Comparison of ENCODE assay signal across 8 cellular contexts in the genomic region with DNA sequence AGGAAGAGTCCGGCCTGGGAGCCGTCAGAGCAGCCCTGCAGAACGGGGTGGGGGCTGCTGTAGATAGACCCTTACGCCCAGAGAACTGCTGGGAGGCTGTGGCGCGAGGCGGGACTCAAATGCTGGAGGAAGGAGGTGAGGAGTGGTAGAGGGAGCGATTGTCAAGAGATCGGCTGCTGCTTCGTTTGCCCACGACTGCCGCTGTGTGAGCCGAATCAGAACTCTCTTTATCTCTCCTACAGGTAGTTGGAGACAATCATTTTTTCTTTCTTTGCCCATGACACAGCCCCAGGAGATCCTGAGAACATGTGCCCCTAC. TPM values are rescaled to one million over a fixed set of nuclear protein-coding genes. Genes with fewer than 3 reads are reported as not detected.
A peak's percentile ranks its signal among the peaks of the same experiment; 100 is the strongest.
DNase-seq lines count a peak whose midpoint lies in the region; ATAC-seq and TF ChIP-seq lines count a peak whose summit lies in the region.

No MANE protein-coding gene starts in this region.

- no peaks in the 10 kb centered on the region for H3K9me3 Mint-ChIP-seq in activated T-cell treated with anti-CD3 and anti-CD28 coated beads, Interleukin-2, amount 50 U/mL, for 4 hours

- H3K4me1 ChIP-seq in ascending aorta (peaks cover 7 to 28% of the 10 kb centered on the region in 2 donors), suprapubic skin (peaks cover 43% of the 10 kb centered on the region)

- no peaks in the 10 kb centered on the region for H3K9me3 ChIP-seq in MG63
- no peaks in the 10 kb centered on the region for H3K9me3 ChIP-seq in ascending aorta
- no peaks in the 10 kb centered on the region for H3K9me3 ChIP-seq in suprapubic skin

- ATAC-seq in activated T-cell treated with anti-CD3 and anti-CD28 coated beads, Interleukin-2, amount 50 U/mL, for 4 hours, result peak; percentile 19 to 24
- ATAC-seq in left colon, result peak; percentile 32

- H3K36me3 Mint-ChIP-seq in activated T-cell treated with anti-CD3 and anti-CD28 coated beads, Interleukin-2, amount 50 U/mL, for 4 hours (ENCODE audit: insufficient read depth), result peaks cover 6% of the 10 kb centered on the region

- TF ChIP-seq CTCF in ascending aorta (IDR thresholded peaks at IDR 0.05), result peak in 1 of 3 experiments; percentile 5
- no peak for TF ChIP-seq CTCF in suprapubic skin (IDR thresholded peaks at IDR 0.05)

- H3K27ac ChIP-seq in ascending aorta, result peak overlapping the region; percentile 79 to 91
- H3K27ac ChIP-seq in suprapubic skin, result peak overlapping the region; percentile 82

- peak overlapping the region; percentile 99 for H3K4me3 Mint-ChIP-seq in activated T-cell treated with anti-CD3 and anti-CD28 coated beads, Interleukin-2, amount 50 U/mL, for 4 hours

- no peaks in the 10 kb centered on the region for H3K27me3 ChIP-seq in MG63
- no peaks in the 10 kb centered on the region for H3K27me3 ChIP-seq in ascending aorta
- no peaks in the 10 kb centered on the region for H3K27me3 ChIP-seq in suprapubic skin

- H3K4me3 ChIP-seq in MG63 (peak overlapping the region; percentile 94), ascending aorta (peak overlapping the region; percentile 86), suprapubic skin (peak overlapping the region; percentile 75)

- H3K36me3 ChIP-seq in MG63, result no peaks in the 10 kb centered on the region; the same call in none of the 2 replicates
- H3K36me3 ChIP-seq in ascending aorta, result peaks cover 11 to 18% of the 10 kb centered on the region in 2 donors
- peaks cover 10% of the 10 kb centered on the region for H3K36me3 ChIP-seq in suprapubic skin

- in situ Hi-C loops in G401 (cut with HindIII; ENCODE audit: low sequenced_read_pairs), result no loop called here

- TF ChIP-seq EP300 in suprapubic skin (IDR thresholded peaks at IDR 0.05), result no peak

- intact Hi-C loops in ascending aorta (cut with DNase I), result loop anchor here (1.0 kb wide), 2 partner anchors 27 kb away; partner anchors contain the start of genes LRSAM1, RPL12 and SLC2A8
- intact Hi-C loops in left colon (cut with DNase I, micrococcal nuclease), result no loop called here

- DNase-seq in activated T-cell treated with anti-CD3 and anti-CD28 coated beads, Interleukin-2, amount 50 U/mL, for 4 hours, result peak; percentile 23
- DNase-seq in activated T-cell treated with anti-CD3 and anti-CD28 coated beads, Interleukin-2, amount 50 U/mL, for 48 hours, result no peak
- no peak for DNase-seq in MG63
- DNase-seq in ascending aorta (ENCODE audit: low spot score in 2 of 2), result no peak
- DNase-seq in left colon, result no peak
- DNase-seq in suprapubic skin (ENCODE audit: low spot score in 2 of 2), result no peak
- no peak for DNase-seq in G401 (ENCODE audit: low spot score)
- DNase-seq in 8988T, result no peak

- no peak for TF ChIP-seq POLR2A in suprapubic skin (IDR thresholded peaks at IDR 0.05)

- peaks cover 53% of the 10 kb centered on the region for H3K4me1 Mint-ChIP-seq in activated T-cell treated with anti-CD3 and anti-CD28 coated beads, Interleukin-2, amount 50 U/mL, for 4 hours (ENCODE audit: low read depth)

- no peaks in the 10 kb centered on the region for H3K27me3 Mint-ChIP-seq in activated T-cell treated with anti-CD3 and anti-CD28 coated beads, Interleukin-2, amount 50 U/mL, for 4 hours (ENCODE audit: low read depth)

- 0% methylated on average over 3 of the region's 13 CpGs for WGBS in suprapubic skin

RNA-seq across cellular contexts. Expression of gene ZNF79, which starts 0.4 kb away (rescaled TPM):
- 10 to 100 TPM in 2 of 3 donors, 1 to 10 TPM in 1; 9.0 to 14.0 (median 13.6) TPM for total RNA-seq in activated T-cell treated with anti-CD3 and anti-CD28 coated beads, Interleukin-2, amount 50 U/mL, for 4 hours
- total RNA-seq in MG63 (2014; rRNA removed; shearing (Covaris generic); ENCODE audit: low replicate concordance), result 3.3 and 4.4 TPM in 2 replicates
- total RNA-seq in ascending aorta (2.9 TPM), left colon (1 to 10 TPM; 5.5 to 6.8 TPM), suprapubic skin (10 to 100 TPM in 2 of 4 donors, 1 to 10 TPM in 2; 4.8 to 10.7 (median 8.1) TPM)
- 4.8 and 8.8 TPM in 2 replicates for total RNA-seq in G401 (2014; rRNA removed; shearing (Covaris generic))

RNA-seq across cellular contexts. Expression of gene RPL12, which starts 26.6 kb away (rescaled TPM):
- total RNA-seq in activated T-cell treated with anti-CD3 and anti-CD28 coated beads, Interleukin-2, amount 50 U/mL, for 4 hours, result 1,000 to 10,000 TPM; 1,591 to 1,973 (median 1,685) TPM
- total RNA-seq in MG63 (2014; rRNA removed; shearing (Covaris generic); ENCODE audit: low replicate concordance), result 2,095 and 2,469 TPM in 2 replicates
- total RNA-seq in ascending aorta, result 1,924 TPM
- total RNA-seq in left colon, result 100 to 1,000 TPM; 837 to 857 TPM
- 1,000 to 10,000 TPM; 2,291 to 3,774 (median 2,862) TPM for total RNA-seq in suprapubic skin
- total RNA-seq in G401 (2014; rRNA removed; shearing (Covaris generic)), result 1,861 and 2,468 TPM in 2 replicates

RNA-seq across cellular contexts. Expression of gene LRSAM1, which starts 26.7 kb away (rescaled TPM):
- 10 to 100 TPM; 20.5 to 24.2 (median 21.6) TPM for total RNA-seq in activated T-cell treated with anti-CD3 and anti-CD28 coated beads, Interleukin-2, amount 50 U/mL, for 4 hours
- 8.3 and 21.6 TPM in 2 replicates for total RNA-seq in MG63 (2014; rRNA removed; shearing (Covaris generic); ENCODE audit: low replicate concordance)
- total RNA-seq in ascending aorta, result 22.8 TPM
- total RNA-seq in left colon, result 10 to 100 TPM; 13.9 to 20.6 TPM
- total RNA-seq in suprapubic skin, result 10 to 100 TPM; 31.2 to 84.7 (median 37.2) TPM
- total RNA-seq in G401 (2014; rRNA removed; shearing (Covaris generic)), result 20.0 and 20.7 TPM in 2 replicates

RNA-seq across cellular contexts. Expression of gene SLC2A8, which starts 27.7 kb away (rescaled TPM):
- 1 to 10 TPM; 1.9 to 3.2 (median 3.0) TPM for total RNA-seq in activated T-cell treated with anti-CD3 and anti-CD28 coated beads, Interleukin-2, amount 50 U/mL, for 4 hours
- total RNA-seq in MG63 (2014; rRNA removed; shearing (Covaris generic); ENCODE audit: low replicate concordance), result 10.8 and 14.2 TPM in 2 replicates
- total RNA-seq in ascending aorta, result 75.7 TPM
- 10 to 100 TPM; 18.1 to 28.6 TPM for total RNA-seq in left colon
- 10 to 100 TPM; 17.2 to 26.0 (median 21.4) TPM for total RNA-seq in suprapubic skin
- 32.7 and 33.0 TPM in 2 replicates for total RNA-seq in G401 (2014; rRNA removed; shearing (Covaris generic))
